Comparison of ENCODE assay signal across 8 cellular contexts in the genomic region with DNA sequence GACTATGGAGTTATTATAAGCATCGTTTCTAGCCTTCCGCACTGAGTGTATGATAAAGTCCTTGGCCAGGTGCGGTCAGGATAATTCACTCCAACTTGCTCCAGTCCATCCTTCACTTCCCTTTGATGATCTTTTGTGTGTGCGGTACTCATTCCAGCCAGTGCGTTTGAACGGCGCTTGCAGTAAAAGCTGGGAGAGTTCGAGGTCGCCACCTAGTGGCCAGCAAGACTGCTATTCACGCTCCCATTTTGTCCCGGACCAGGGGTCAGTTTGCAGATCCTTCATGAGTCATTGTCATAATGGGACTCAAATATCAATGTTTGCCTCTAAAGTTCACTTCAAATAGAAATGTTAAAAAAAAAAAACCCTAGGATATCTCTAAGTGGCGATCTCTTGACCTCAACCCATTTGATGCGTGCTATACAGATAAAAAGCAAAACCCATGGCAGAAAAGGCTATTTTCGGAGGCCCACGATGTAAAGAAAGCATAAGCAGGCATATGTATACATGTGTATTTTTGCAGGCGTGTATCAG.
A peak's percentile ranks its signal among the peaks of the same experiment; 100 is the strongest.
DNase-seq lines count a peak whose midpoint lies in the region; ATAC-seq and TF ChIP-seq lines count a peak whose summit lies in the region.

No MANE protein-coding gene starts in this region.

- H3K27ac ChIP-seq in RWPE2 (ENCODE audit: poor library complexity, severe bottlenecking) = no peak overlapping the region
- H3K27ac ChIP-seq in dorsolateral prefrontal cortex = no peak overlapping the region
- H3K27ac ChIP-seq in thyroid gland = no peak overlapping the region

- H3K4me3 ChIP-seq in Loucy (ENCODE audit: low read length, poor library complexity, severe bottlenecking) (no peak overlapping the region), RWPE2 (ENCODE audit: severe bottlenecking) (no peak overlapping the region), dorsolateral prefrontal cortex (peak overlapping the region in 3 of 59 donors; percentile 4 to 31 (median 18)), thyroid gland (replicated peaks in 1 of 3) (no peak overlapping the region)

- H3K9me3 Mint-ChIP-seq in natural killer cell = peaks cover 2 to 3% of the 10 kb centered on the region in 2 donors
- peaks cover 2% of the 10 kb centered on the region for H3K9me3 Mint-ChIP-seq in natural killer cell treated with Interleukin-12 subunit alpha and Interleukin-12 subunit beta and Interleukin-15 and Interleukin-18, amount 100 ng/mL, for 72 hours

- TF ChIP-seq CTCF in natural killer cell (IDR thresholded peaks at IDR 0.05) = peak; percentile 51
- TF ChIP-seq CTCF in Loucy (conservative IDR thresholded peaks at IDR 0.05; ENCODE audit: low read length) = peak; percentile 64
- TF ChIP-seq CTCF in RWPE2 (IDR thresholded peaks at IDR 0.05; ENCODE audit: poor library complexity, severe bottlenecking) = peak; percentile 85
- peak; percentile 78 to 96 (median 88) for TF ChIP-seq CTCF in dorsolateral prefrontal cortex (IDR thresholded peaks at IDR 0.05 in 54 of 56, conservative IDR thresholded peaks at IDR 0.05 in 2 of 56; ENCODE audit: low read depth in 1 of 56, partially characterized antibody in 56 of 56)
- TF ChIP-seq CTCF in thyroid gland (IDR thresholded peaks at IDR 0.05) = peak; percentile 59 to 98 (median 87)

- H2AFZ ChIP-seq in Loucy (ENCODE audit: low read length) = no peak overlapping the region

- H3K9ac ChIP-seq in Loucy (ENCODE audit: low read depth, low read length, poor library complexity, severe bottlenecking) = no peak overlapping the region

- H3K9me3 ChIP-seq in Loucy (ENCODE audit: insufficient read depth, low read depth, low read length) (no peaks in the 10 kb centered on the region), RWPE2 (ENCODE audit: severe bottlenecking) (peaks cover 1% of the 10 kb centered on the region), thyroid gland (no peaks in the 10 kb centered on the region)

- H3K9me2 ChIP-seq in Loucy (replicated peaks; ENCODE audit: low read depth, low read length) = no peaks in the 10 kb centered on the region

- H3K27me3 ChIP-seq in Loucy (ENCODE audit: insufficient read depth, low read length, poor library complexity, severe bottlenecking) (no peaks in the 10 kb centered on the region), RWPE2 (ENCODE audit: insufficient read depth, poor library complexity, severe bottlenecking) (no peaks in the 10 kb centered on the region), dorsolateral prefrontal cortex (peaks cover 0 to 18% (median 0%) of the 10 kb centered on the region in 45 donors), thyroid gland (no peaks in the 10 kb centered on the region)

- no peaks in the 10 kb centered on the region for H3F3A ChIP-seq in Loucy (ENCODE audit: low read depth)

- intact Hi-C loops in natural killer cell (cut with micrococcal nuclease) = loop anchor here (10.0 kb wide), 1 partner anchor 1488 kb away; no protein-coding TSS in a partner anchor
- intact Hi-C loops in dorsolateral prefrontal cortex (cut with DNase I) = loop anchor here in 1 of 2 donors (2.0 kb wide), 1 partner anchor 1490 kb away; no protein-coding TSS in a partner anchor
- intact Hi-C loops in thyroid gland (cut with DNase I) = loop anchor here (10.0 kb wide), 1 partner anchor 1488 kb away; no protein-coding TSS in a partner anchor

- no peak overlapping the region for H3K4me2 ChIP-seq in Loucy (ENCODE audit: low read depth, low read length, poor library complexity, severe bottlenecking)

- H3K27me3 Mint-ChIP-seq in natural killer cell (ENCODE audit: low read depth in 2 of 2) = no peaks in the 10 kb centered on the region
- no peaks in the 10 kb centered on the region for H3K27me3 Mint-ChIP-seq in natural killer cell treated with Interleukin-12 subunit alpha and Interleukin-12 subunit beta and Interleukin-15 and Interleukin-18, amount 100 ng/mL, for 72 hours

- DNase-seq in natural killer cell (no peak), RWPE2 (ENCODE audit: low spot score) (no peak), dorsolateral prefrontal cortex (peak; percentile 51 to 78 (median 76)), medulla oblongata (ENCODE audit: extremely low spot score) (peak; percentile 80), thyroid gland (peak; percentile 76 to 83)
- DNase-seq in natural killer cell treated with Interleukin-12 subunit alpha and Interleukin-12 subunit beta and Interleukin-15 and Interleukin-18, amount 100 ng/mL, for 72 hours (ENCODE audit: low spot score) = no peak

- no peaks in the 10 kb centered on the region for H3K4me1 Mint-ChIP-seq in natural killer cell
- H3K4me1 Mint-ChIP-seq in natural killer cell treated with Interleukin-12 subunit alpha and Interleukin-12 subunit beta and Interleukin-15 and Interleukin-18, amount 100 ng/mL, for 72 hours (ENCODE audit: low read depth in 2 of 2) = no peaks in the 10 kb centered on the region

- 23 to 27% methylated on average over 16 of the region's 16 CpGs for WGBS in thyroid gland, 2 donors

- no peak overlapping the region for H3K4me3 Mint-ChIP-seq in natural killer cell
- H3K4me3 Mint-ChIP-seq in natural killer cell treated with Interleukin-12 subunit alpha and Interleukin-12 subunit beta and Interleukin-15 and Interleukin-18, amount 100 ng/mL, for 72 hours = no peak overlapping the region

- H3K4me1 ChIP-seq in Loucy (ENCODE audit: insufficient read depth, low read length, poor library complexity, severe bottlenecking) = no peaks in the 10 kb centered on the region
- H3K4me1 ChIP-seq in RWPE2 (ENCODE audit: insufficient read depth, poor library complexity, severe bottlenecking) = no peaks in the 10 kb centered on the region
- peaks cover 0 to under 1% of the 10 kb centered on the region in 2 donors for H3K4me1 ChIP-seq in thyroid gland

- ATAC-seq in natural killer cell = no peak
- no peak for ATAC-seq in natural killer cell treated with Interleukin-12 subunit alpha and Interleukin-12 subunit beta and Interleukin-15 and Interleukin-18, amount 100 ng/mL, for 72 hours
- peak; percentile 78 for ATAC-seq in RWPE2 (ENCODE audit: low read depth)
- ATAC-seq in GM19455 (IDR thresholded peaks at IDR 0.05; ENCODE audit: unreplicated experiment) = no peak

- H3K79me2 ChIP-seq in Loucy (ENCODE audit: insufficient read depth, low read length) = no peaks in the 10 kb centered on the region

- no peaks in the 10 kb centered on the region for H4K20me1 ChIP-seq in Loucy (ENCODE audit: insufficient read depth, low read length, poor library complexity, severe bottlenecking)

- no peaks in the 10 kb centered on the region for H3K36me3 Mint-ChIP-seq in natural killer cell
- H3K36me3 Mint-ChIP-seq in natural killer cell treated with Interleukin-12 subunit alpha and Interleukin-12 subunit beta and Interleukin-15 and Interleukin-18, amount 100 ng/mL, for 72 hours = no peaks in the 10 kb centered on the region

- TF ChIP-seq POLR2A in thyroid gland (IDR thresholded peaks at IDR 0.05) = no peak

- no peak overlapping the region for H3K27ac Mint-ChIP-seq in natural killer cell
- H3K27ac Mint-ChIP-seq in natural killer cell treated with Interleukin-12 subunit alpha and Interleukin-12 subunit beta and Interleukin-15 and Interleukin-18, amount 100 ng/mL, for 72 hours = no peak overlapping the region

- H3K36me3 ChIP-seq in Loucy (ENCODE audit: insufficient read depth, low read length) (no peaks in the 10 kb centered on the region), RWPE2 (ENCODE audit: low read depth) (no peaks in the 10 kb centered on the region), thyroid gland (no peaks in the 10 kb centered on the region)

Comparison
In these comparisons a context has a peak if more than half of its experiments do, and no peak if none do; other contexts are left out.
1. DNase-seq: peak in dorsolateral prefrontal cortex (10 of 10), medulla oblongata (single experiment) and thyroid gland (2 of 2); none in natural killer cell (single experiment), natural killer cell treated with Interleukin-12 subunit alpha and Interleukin-12 subunit beta and Interleukin-15 and Interleukin-18, amount 100 ng/mL, for 72 hours (single experiment) and RWPE2 (single experiment).
2. Peak in every context shown above with its lines, with median percentiles within 50 percentile points of each other: CTCF ChIP-seq.